In the genomic region with DNA sequence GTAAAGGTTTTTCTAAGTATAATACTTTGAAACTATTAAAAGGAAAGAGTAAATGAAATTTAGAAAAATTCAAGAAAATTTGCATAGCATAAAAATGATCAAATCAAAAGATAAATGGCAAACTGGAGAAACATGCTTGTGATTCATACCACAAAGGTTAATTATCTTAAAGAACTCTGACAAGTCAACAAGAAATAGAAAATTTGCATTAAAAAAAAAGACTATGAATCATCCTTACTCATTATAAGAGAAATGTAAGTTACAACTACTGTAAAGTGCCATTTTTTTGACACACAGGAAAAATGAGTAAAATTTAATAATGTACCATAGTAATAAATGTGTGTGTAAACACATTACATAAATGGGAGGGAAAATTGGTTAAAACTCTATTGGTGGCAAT, we compare ENCODE assay signal across 28 cellular contexts.
"Had no signal": no experiment of that assay in that cellular context is flagged by ENCODE, and none has a peak within 500 bp of the region (broad histone marks: within the 10 kb centered on the region; RNA-seq: fewer than 3 reads in every experiment).

No MANE protein-coding gene starts in this region.

- H3K4me1 ChIP-seq: colonic mucosa, esophagus muscularis mucosa, pancreas, right lobe of liver, stomach, thyroid gland had no signal

- H3K4me1 Mint-ChIP-seq: endodermal cell, immature natural killer cell, mesothelial cell of epicardium, naive B cell, neural crest cell had no signal

- FAIRE-seq: keratinocyte, pancreas had no signal

- H3K4me3 Mint-ChIP-seq: dendritic cell treated with granulocyte-macrophage colony-stimulating factor and Interleukin-4, amounts not matched to agents 40 ng/mL and 50 ng/mL, for 4 days; endodermal cell; immature natural killer cell; mesothelial cell of epicardium; naive B cell; natural killer cell treated with Interleukin-12 subunit alpha and Interleukin-12 subunit beta and Interleukin-15 and Interleukin-18, amount 100 ng/mL, for 72 hours; neural crest cell had no signal

- H3K36me3 Mint-ChIP-seq: mesothelial cell of epicardium, naive B cell had no signal

- H3K27ac Mint-ChIP-seq: dendritic cell treated with granulocyte-macrophage colony-stimulating factor and Interleukin-4, amounts not matched to agents 40 ng/mL and 50 ng/mL, for 4 days; endodermal cell; immature natural killer cell; mesothelial cell of epicardium; naive B cell; natural killer cell treated with Interleukin-12 subunit alpha and Interleukin-12 subunit beta and Interleukin-15 and Interleukin-18, amount 100 ng/mL, for 72 hours had no signal

- DNase-seq: colonic mucosa; effector CD8-positive, alpha-beta T cell; endodermal cell; foreskin melanocyte; hypothalamus; immature natural killer cell; mesenchymal stem cell; mucosa of descending colon; naive B cell; pancreas; right lobe of liver; small intestine; stimulated activated CD4-positive, alpha-beta T cell treated with anti-CD3 and anti-CD28 coated beads, Interleukin-15, amount 100 ng/mL, for 24 hours; stimulated activated CD4-positive, alpha-beta T cell treated with anti-CD3 and anti-CD28 coated beads, Interleukin-4, amount 100 ng/mL, for 1 hour; stimulated activated CD8-positive, alpha-beta memory T cell treated with anti-CD3 and anti-CD28 coated beads, Interleukin-4, amount 100 ng/mL, for 48 hours; stimulated activated naive CD4-positive, alpha-beta T cell; stomach; thyroid gland; trophoblast cell had no signal

- H3K9me3 ChIP-seq: colonic mucosa, esophagus muscularis mucosa, mucosa of descending colon, neutrophil, pancreas, right lobe of liver, stomach, thyroid gland had no signal

- H3K9me3 Mint-ChIP-seq: endodermal cell had no signal

- H3K27me3 Mint-ChIP-seq: dendritic cell treated with granulocyte-macrophage colony-stimulating factor and Interleukin-4, amounts not matched to agents 40 ng/mL and 50 ng/mL, for 4 days; naive B cell; natural killer cell treated with Interleukin-12 subunit alpha and Interleukin-12 subunit beta and Interleukin-15 and Interleukin-18, amount 100 ng/mL, for 72 hours had no signal

- ATAC-seq: left lobe of liver; mucosa of descending colon; natural killer cell treated with Interleukin-12 subunit alpha and Interleukin-12 subunit beta and Interleukin-15 and Interleukin-18, amount 100 ng/mL, for 72 hours; pancreas; right lobe of liver had no signal

- H3K36me3 ChIP-seq: colonic mucosa, esophagus muscularis mucosa, neutrophil, pancreas, right lobe of liver, stomach, thyroid gland had no signal

- H3K27me3 ChIP-seq: colonic mucosa, esophagus muscularis mucosa, neutrophil, pancreas, right lobe of liver, stomach, thyroid gland had no signal

- H3K4me3 ChIP-seq: colonic mucosa, esophagus muscularis mucosa, lung, mucosa of descending colon, pancreas, right lobe of liver, stomach, thyroid gland had no signal

- H3K27ac ChIP-seq: colonic mucosa, esophagus muscularis mucosa, neutrophil, pancreas, right lobe of liver, stomach, thyroid gland had no signal
